18 cellular contexts compared by ENCODE assay signal in the genomic region with DNA sequence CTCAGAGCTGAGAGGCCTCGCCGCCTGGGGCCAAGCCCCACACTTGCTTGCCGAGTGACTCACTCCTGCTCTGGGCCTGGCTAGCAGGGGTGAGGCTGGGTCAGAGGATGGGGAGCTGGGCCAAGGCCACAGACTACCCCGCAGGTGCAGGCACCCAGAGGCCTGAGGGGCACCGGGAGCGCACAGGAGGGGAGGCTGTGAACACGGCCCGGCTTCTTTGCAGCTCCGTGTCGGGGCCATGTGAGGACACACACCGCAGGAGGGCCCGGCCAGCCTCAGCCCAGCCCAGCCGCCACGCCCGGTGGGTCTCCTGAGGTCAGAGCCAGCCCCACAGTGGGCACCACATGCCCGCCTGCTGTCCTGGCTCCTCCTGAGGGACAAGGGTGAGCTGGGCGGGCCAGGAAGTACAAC. TPM values are rescaled to one million over a fixed set of nuclear protein-coding genes. Genes with fewer than 3 reads are reported as not detected.
DNase-seq lines count a peak whose midpoint lies in the region; ATAC-seq and TF ChIP-seq lines count a peak whose summit lies in the region.
"Had no signal": no experiment of that assay in that cellular context is flagged by ENCODE, and none has a peak within 500 bp of the region (broad histone marks: within the 10 kb centered on the region; RNA-seq: fewer than 3 reads in every experiment).

No MANE protein-coding gene starts in this region.

- no peak overlapping the region for H3K27ac ChIP-seq in heart left ventricle
- no peak overlapping the region for H3K27ac ChIP-seq in foreskin keratinocyte
- H3K27ac ChIP-seq: BLaER1 treated with 17β-estradiol and CSF1 and Interleukin-3, amounts not matched to agents 10 nM and 100 nM had no signal

- DNase-seq in heart left ventricle (peak in 1 of 5 donors; percentile 41), cardiac septum (ENCODE audit: low spot score) (no peak), MG63 (peak; percentile 41), foreskin keratinocyte (no peak), NCI-H2196 treated with DMSO at 0.1 percent for 48 hours (lab: John Stamatoyannopoulos, UW; ENCODE audit: unreplicated experiment) (no peak)
- DNase-seq: CD8-positive, alpha-beta memory T cell; DND-41; GOT3; HFFc6; NCI-H1417; NCI-H187 treated with DMSO at 0.1 percent for 48 hours; NCI-H526 treated with DMSO at 0.1 percent for 48 hours; OCI-M1; RPMI8226 had no signal

- H3K27me3 ChIP-seq in heart left ventricle (no peaks in the 10 kb centered on the region), MG63 (no peaks in the 10 kb centered on the region), foreskin keratinocyte (no peaks in the 10 kb centered on the region), skeletal muscle satellite cell (ENCODE audit: control insufficient read depth, insufficient read depth, low read length) (no peaks in the 10 kb centered on the region)
- H3K27me3 ChIP-seq: BLaER1 treated with 17β-estradiol and CSF1 and Interleukin-3, amounts not matched to agents 10 nM and 100 nM had no signal

- intact Hi-C loops in heart left ventricle (cut with DNase I) (no loop called here), cardiac septum (cut with DNase I) (no loop called here)

- no peak for TF ChIP-seq POLR2A in heart left ventricle (IDR thresholded peaks at IDR 0.05)

- no peak overlapping the region for H3K9ac ChIP-seq in skeletal muscle satellite cell (ENCODE audit: low read depth, low read length)
- H3K9ac ChIP-seq: BLaER1 treated with 17β-estradiol and CSF1 and Interleukin-3, amounts not matched to agents 10 nM and 100 nM had no signal

- H3K4me2 ChIP-seq in skeletal muscle satellite cell (ENCODE audit: low read length): peak overlapping the region; percentile 44
- H3K4me2 ChIP-seq: BLaER1 treated with 17β-estradiol and CSF1 and Interleukin-3, amounts not matched to agents 10 nM and 100 nM had no signal

- H3K4me3 ChIP-seq in heart left ventricle (no peak overlapping the region), MG63 (no peak overlapping the region), skeletal muscle satellite cell (ENCODE audit: low read length) (no peak overlapping the region)
- H3K4me3 ChIP-seq: BLaER1 treated with 17β-estradiol and CSF1 and Interleukin-3, amounts not matched to agents 10 nM and 100 nM had no signal

- H3K4me1 ChIP-seq in heart left ventricle: peaks cover 0 to 52% (median 10%) of the 10 kb centered on the region in 12 donors
- H3K4me1 ChIP-seq in foreskin keratinocyte: peaks cover 7% of the 10 kb centered on the region
- peaks cover 17% of the 10 kb centered on the region for H3K4me1 ChIP-seq in skeletal muscle satellite cell (ENCODE audit: control insufficient read depth, insufficient read depth, low read length)
- H3K4me1 ChIP-seq: BLaER1 treated with 17β-estradiol and CSF1 and Interleukin-3, amounts not matched to agents 10 nM and 100 nM had no signal

- 30 to 60% (median 57%) methylated on average over 2 to 17 of the region's 17 CpGs for WGBS in heart left ventricle, 4 donors

- H3K9me3 ChIP-seq in heart left ventricle (no peaks in the 10 kb centered on the region), MG63 (no peaks in the 10 kb centered on the region), skeletal muscle satellite cell (replicated peaks; ENCODE audit: low read length) (no peaks in the 10 kb centered on the region)
- H3K9me3 ChIP-seq: BLaER1 treated with 17β-estradiol and CSF1 and Interleukin-3, amounts not matched to agents 10 nM and 100 nM had no signal

- no peak for TF ChIP-seq CTCF in heart left ventricle (IDR thresholded peaks at IDR 0.05)
- TF ChIP-seq CTCF in foreskin keratinocyte (conservative IDR thresholded peaks at IDR 0.05): no peak

- H3K36me3 ChIP-seq in heart left ventricle (peaks cover 0 to 2% (median 0%) of the 10 kb centered on the region in 9 donors), MG63 (no peaks in the 10 kb centered on the region; the same call in 1 of the 2 replicates), skeletal muscle satellite cell (ENCODE audit: insufficient read depth, low read length) (peaks cover 26% of the 10 kb centered on the region)
- H3K36me3 ChIP-seq: BLaER1 treated with 17β-estradiol and CSF1 and Interleukin-3, amounts not matched to agents 10 nM and 100 nM had no signal

- peak in 3 of 4 donors; percentile 19 to 44 (median 41) for ATAC-seq in heart left ventricle
- peak; percentile 17 for ATAC-seq in foreskin keratinocyte
- ATAC-seq in GM18502 (IDR thresholded peaks at IDR 0.05; ENCODE audit: poor library complexity, unreplicated experiment): no peak
- ATAC-seq in HG02970 (IDR thresholded peaks at IDR 0.05; ENCODE audit: low FRiP score, unreplicated experiment): no peak

RNA-seq across cellular contexts. Expression of a gene that starts 8.4 kb away (rescaled TPM):
- total RNA-seq in heart left ventricle: 100 to 1,000 TPM; 131 to 316 (median 193) TPM
- polyA plus RNA-seq in heart left ventricle: 100 to 1,000 TPM; 134 to 209 TPM
- total RNA-seq in cardiac septum: 291 TPM
- 95.4 and 177 TPM in 2 replicates for total RNA-seq in MG63 (2014; rRNA removed; shearing (Covaris generic); ENCODE audit: low replicate concordance)
- 116 and 121 TPM in 2 replicates for total RNA-seq in foreskin keratinocyte
- polyA plus RNA-seq in foreskin keratinocyte: 109 and 114 TPM in 2 replicates
- total RNA-seq in skeletal muscle satellite cell (2012; rRNA removed): 102 and 105 TPM in 2 replicates

Comparison
In these comparisons a context has a peak if more than half of its experiments do, and no peak if none do; other contexts are left out.
1. ATAC-seq: peak in heart left ventricle (3 of 4) and foreskin keratinocyte (single experiment); none in GM18502 (single experiment) and HG02970 (single experiment).